Comparison of ENCODE assay signal across 1 cellular context in genomic region chr6:152457949-152458624, GRCh38.
TF ChIP-seq lines count a peak whose summit lies in the region.

No MANE protein-coding gene starts in this region.

TF ChIP-seq in HEK293, 187 proteins besides CTCF, POLR2A, EP300 and RAD21 (continued from another document):
- TF ChIP-seq ZNF138 (tag by site-specific recombination; IDR thresholded peaks at IDR 0.05; ENCODE audit: borderline replicate concordance): no peak
- TF ChIP-seq AEBP2 (tag by site-specific recombination; IDR thresholded peaks at IDR 0.05; ENCODE audit: borderline replicate concordance): no peak
- TF ChIP-seq ZNF529 (tag by site-specific recombination; IDR thresholded peaks at IDR 0.05; ENCODE audit: insufficient replicate concordance): no peak
- peak; percentile 46 for TF ChIP-seq PRDM6 (tag by site-specific recombination; IDR thresholded peaks at IDR 0.05)
- TF ChIP-seq ZNF426 (tag by site-specific recombination; IDR thresholded peaks at IDR 0.05): no peak
- TF ChIP-seq, protein P1, sequence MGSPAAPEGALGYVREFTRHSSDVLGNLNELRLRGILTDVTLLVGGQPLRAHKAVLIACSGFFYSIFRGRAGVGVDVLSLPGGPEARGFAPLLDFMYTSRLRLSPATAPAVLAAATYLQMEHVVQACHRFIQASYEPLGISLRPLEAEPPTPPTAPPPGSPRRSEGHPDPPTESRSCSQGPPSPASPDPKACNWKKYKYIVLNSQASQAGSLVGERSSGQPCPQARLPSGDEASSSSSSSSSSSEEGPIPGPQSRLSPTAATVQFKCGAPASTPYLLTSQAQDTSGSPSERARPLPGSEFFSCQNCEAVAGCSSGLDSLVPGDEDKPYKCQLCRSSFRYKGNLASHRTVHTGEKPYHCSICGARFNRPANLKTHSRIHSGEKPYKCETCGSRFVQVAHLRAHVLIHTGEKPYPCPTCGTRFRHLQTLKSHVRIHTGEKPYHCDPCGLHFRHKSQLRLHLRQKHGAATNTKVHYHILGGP (tag by site-specific recombination; IDR thresholded peaks at IDR 0.05): peak; percentile 99
- no peak for TF ChIP-seq ZNF223 (tag by site-specific recombination; IDR thresholded peaks at IDR 0.05)
- no peak for TF ChIP-seq ZNF140 (tag by site-specific recombination; IDR thresholded peaks at IDR 0.05)
- TF ChIP-seq, protein P2, sequence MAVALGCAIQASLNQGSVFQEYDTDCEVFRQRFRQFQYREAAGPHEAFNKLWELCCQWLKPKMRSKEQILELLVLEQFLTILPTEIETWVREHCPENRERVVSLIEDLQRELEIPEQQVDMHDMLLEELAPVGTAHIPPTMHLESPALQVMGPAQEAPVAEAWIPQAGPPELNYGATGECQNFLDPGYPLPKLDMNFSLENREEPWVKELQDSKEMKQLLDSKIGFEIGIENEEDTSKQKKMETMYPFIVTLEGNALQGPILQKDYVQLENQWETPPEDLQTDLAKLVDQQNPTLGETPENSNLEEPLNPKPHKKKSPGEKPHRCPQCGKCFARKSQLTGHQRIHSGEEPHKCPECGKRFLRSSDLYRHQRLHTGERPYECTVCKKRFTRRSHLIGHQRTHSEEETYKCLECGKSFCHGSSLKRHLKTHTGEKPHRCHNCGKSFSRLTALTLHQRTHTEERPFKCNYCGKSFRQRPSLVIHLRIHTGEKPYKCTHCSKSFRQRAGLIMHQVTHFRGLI (tag by site-specific recombination; IDR thresholded peaks at IDR 0.05): no peak
- TF ChIP-seq SCRT1 (tag by site-specific recombination; IDR thresholded peaks at IDR 0.05; ENCODE audit: borderline replicate concordance): no peak
- no peak for TF ChIP-seq ZNF423 (tag by site-specific recombination; IDR thresholded peaks at IDR 0.05)
- TF ChIP-seq ZBTB21 (tag by site-specific recombination; IDR thresholded peaks at IDR 0.05): no peak
- TF ChIP-seq ZNF121 (tag by site-specific recombination; IDR thresholded peaks at IDR 0.05): no peak
- no peak for TF ChIP-seq ZNF2 (tag by site-specific recombination; IDR thresholded peaks at IDR 0.05)
- no peak for TF ChIP-seq ZNF335 (tag by site-specific recombination; conservative IDR thresholded peaks at IDR 0.05)
- no peak for TF ChIP-seq ZNF664 (tag by site-specific recombination; IDR thresholded peaks at IDR 0.05)
- TF ChIP-seq ZNF112 (tag by site-specific recombination; IDR thresholded peaks at IDR 0.05): no peak
- no peak for TF ChIP-seq ZFP3 (tag by site-specific recombination; IDR thresholded peaks at IDR 0.05; ENCODE audit: low read depth)
- TF ChIP-seq, protein P3, sequence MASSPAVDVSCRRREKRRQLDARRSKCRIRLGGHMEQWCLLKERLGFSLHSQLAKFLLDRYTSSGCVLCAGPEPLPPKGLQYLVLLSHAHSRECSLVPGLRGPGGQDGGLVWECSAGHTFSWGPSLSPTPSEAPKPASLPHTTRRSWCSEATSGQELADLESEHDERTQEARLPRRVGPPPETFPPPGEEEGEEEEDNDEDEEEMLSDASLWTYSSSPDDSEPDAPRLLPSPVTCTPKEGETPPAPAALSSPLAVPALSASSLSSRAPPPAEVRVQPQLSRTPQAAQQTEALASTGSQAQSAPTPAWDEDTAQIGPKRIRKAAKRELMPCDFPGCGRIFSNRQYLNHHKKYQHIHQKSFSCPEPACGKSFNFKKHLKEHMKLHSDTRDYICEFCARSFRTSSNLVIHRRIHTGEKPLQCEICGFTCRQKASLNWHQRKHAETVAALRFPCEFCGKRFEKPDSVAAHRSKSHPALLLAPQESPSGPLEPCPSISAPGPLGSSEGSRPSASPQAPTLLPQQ (tag by site-specific recombination; IDR thresholded peaks at IDR 0.05): no peak
TF ChIP-seq in HEK293: peak in this region for 4.
